ENCODE assay signal across 8 cellular contexts in the genomic region with DNA sequence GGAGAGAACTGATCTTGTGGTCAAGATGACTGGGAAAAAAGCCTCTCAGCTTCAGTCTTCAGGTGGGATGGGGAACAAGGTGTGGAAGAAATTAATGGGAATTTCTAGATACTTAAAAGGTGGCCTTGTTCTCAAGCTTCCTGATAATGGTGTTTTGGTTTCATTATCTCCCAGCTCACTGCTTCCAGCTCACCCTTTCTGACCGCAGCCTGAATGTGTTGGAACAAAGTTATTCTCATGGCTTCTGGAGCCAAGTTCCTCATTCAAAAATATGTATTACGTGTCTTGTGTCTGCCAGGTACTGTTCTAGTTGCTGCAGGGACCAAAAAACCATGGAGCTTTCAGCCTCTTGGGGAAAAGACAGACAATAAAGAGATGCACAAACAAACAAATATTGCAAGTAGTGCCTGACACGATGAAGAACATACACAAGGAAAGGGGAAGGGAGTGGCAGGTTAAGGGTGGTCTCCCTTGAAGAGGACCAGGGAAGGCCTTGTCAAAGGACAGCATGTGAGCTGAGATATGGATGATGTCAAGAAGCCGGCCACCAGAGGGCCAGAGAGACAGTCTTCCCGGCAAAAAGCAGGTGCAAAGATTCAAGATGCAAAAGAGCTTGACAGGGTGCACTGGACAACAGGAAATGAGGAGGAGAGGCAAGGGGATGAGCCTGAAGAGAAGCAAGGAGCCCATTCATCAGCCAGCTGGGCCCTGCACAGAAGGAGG. TPM values are rescaled to one million over a fixed set of nuclear protein-coding genes. Genes with fewer than 3 reads are reported as not detected.
DNase-seq lines count a peak whose midpoint lies in the region; ATAC-seq and TF ChIP-seq lines count a peak whose summit lies in the region.

No MANE protein-coding gene starts in this region.

- no peak overlapping the region for H3K4me3 ChIP-seq in BLaER1 treated with 17β-estradiol and CSF1 and Interleukin-3, amounts not matched to agents 10 nM and 100 nM

- no peaks in the 10 kb centered on the region for H3K9me3 ChIP-seq in BLaER1 treated with 17β-estradiol and CSF1 and Interleukin-3, amounts not matched to agents 10 nM and 100 nM (replicated peaks in 1 of 11)
- H3K9me3 ChIP-seq in T-helper 17 cell (ENCODE audit: control insufficient read depth, low read length, poor library complexity, severe bottlenecking) = no peaks in the 10 kb centered on the region

- peak overlapping the region; percentile 0 for H3K4me3 Mint-ChIP-seq in T-helper 17 cell

- H3K27me3 ChIP-seq in BLaER1 treated with 17β-estradiol and CSF1 and Interleukin-3, amounts not matched to agents 10 nM and 100 nM = no peaks in the 10 kb centered on the region

- CTCF ChIA-PET in RWPE1 (lab: Yijun Ruan, JAX) = interaction anchor here (1.4 kb wide), 1 partner anchor 163 kb away, joined by 5 read pairs; no protein-coding TSS in a partner anchor

- ATAC-seq in HG02678 (IDR thresholded peaks at IDR 0.05; ENCODE audit: unreplicated experiment) (peak; percentile 51), T-helper 17 cell (no peak), HG02885 (IDR thresholded peaks at IDR 0.05; ENCODE audit: poor library complexity, unreplicated experiment) (no peak), GM18870 (IDR thresholded peaks at IDR 0.05; ENCODE audit: unreplicated experiment) (no peak)

- H3K27ac Mint-ChIP-seq in T-helper 17 cell = no peak overlapping the region

- no peak overlapping the region for H3K9ac ChIP-seq in BLaER1 treated with 17β-estradiol and CSF1 and Interleukin-3, amounts not matched to agents 10 nM and 100 nM

- H4K20me1 ChIP-seq in BLaER1 treated with 17β-estradiol and CSF1 and Interleukin-3, amounts not matched to agents 10 nM and 100 nM = no peaks in the 10 kb centered on the region

- H3K36me3 ChIP-seq in BLaER1 treated with 17β-estradiol and CSF1 and Interleukin-3, amounts not matched to agents 10 nM and 100 nM = no peaks in the 10 kb centered on the region

- POLR2A ChIA-PET in RWPE1 (lab: Yijun Ruan, JAX; ENCODE audit: low non-redundant PET) = no interaction called here

- peaks cover 7% of the 10 kb centered on the region for H3K4me1 Mint-ChIP-seq in T-helper 17 cell

- H3K27me3 Mint-ChIP-seq in T-helper 17 cell = no peaks in the 10 kb centered on the region

- TF ChIP-seq CTCF in RWPE1 (conservative IDR thresholded peaks at IDR 0.05; ENCODE audit: low read depth) = no peak

- peak overlapping the region; percentile 25 to 58 (median 47); a peak in 21 of 22 replicates for H3K4me2 ChIP-seq in BLaER1 treated with 17β-estradiol and CSF1 and Interleukin-3, amounts not matched to agents 10 nM and 100 nM

- 0 out of 22 replicates have a peak overlapping the region, but pooled peaks of 1 of the 11 experiments have one; percentile 6 for H3K27ac ChIP-seq in BLaER1 treated with 17β-estradiol and CSF1 and Interleukin-3, amounts not matched to agents 10 nM and 100 nM
- no peak overlapping the region for H3K27ac ChIP-seq in RWPE1

- H3K36me3 Mint-ChIP-seq in T-helper 17 cell (ENCODE audit: low read depth) = no peaks in the 10 kb centered on the region

- no peak for DNase-seq in T-helper 17 cell
- DNase-seq in kidney glomerular epithelial cell (lab: John Stamatoyannopoulos, UW) = peak; percentile 26
- DNase-seq in central memory CD4-positive, alpha-beta T cell = no peak
- DNase-seq in RWPE1 (ENCODE audit: low spot score) = no peak

- H3K4me1 ChIP-seq in BLaER1 treated with 17β-estradiol and CSF1 and Interleukin-3, amounts not matched to agents 10 nM and 100 nM = peaks cover 0 to 51% (median 37%) of the 10 kb centered on the region in 10 experiments; a peak in 16 of 20 replicates

RNA-seq across cellular contexts. Expression of a gene that starts 35.5 kb away (rescaled TPM):
- total RNA-seq in T-helper 17 cell = 1 to 10 TPM; 1.4 to 2.0 TPM
